Comparison of ENCODE assay signal across 33 cellular contexts in genomic region chr9:134239130-134239888, GRCh38.
"Had no signal": no experiment of that assay in that cellular context is flagged by ENCODE, and none has a peak within 500 bp of the region (broad histone marks: within the 10 kb centered on the region; RNA-seq: fewer than 3 reads in every experiment).

No MANE protein-coding gene starts in this region.

- H3K4me1 ChIP-seq: SJCRH30 had no signal

- ATAC-seq: activated CD8-positive, alpha-beta memory T cell treated with anti-CD3 and anti-CD28 coated beads, Interleukin-2, amount 10 ng/mL, durations not matched to agents 7 days and 5 days had no signal

- H3K36me3 ChIP-seq: ascending aorta, cardiac muscle cell, MG63, SJCRH30, WERI-Rb-1 had no signal

- H3K4me3 ChIP-seq: ascending aorta, cardiac muscle cell, MG63, SJCRH30, SK-N-MC had no signal

- H3K9me3 ChIP-seq: ascending aorta, MG63, SJCRH30 had no signal

- DNase-seq: activated CD4-positive, alpha-beta memory T cell treated with anti-CD3 and anti-CD28 coated beads, Interleukin-2, amount 10 ng/mL, durations not matched to agents 7 days and 5 days; activated CD4-positive, alpha-beta T cell treated with anti-CD3 and anti-CD28 coated beads for 1 hour; activated CD4-positive, alpha-beta T cell treated with anti-CD3 and anti-CD28 coated beads for 48 hours; activated CD4-positive, CD25-positive, alpha-beta regulatory T cell; activated CD8-positive, alpha-beta memory T cell treated with anti-CD3 and anti-CD28 coated beads for 24 hours; activated CD8-positive, alpha-beta memory T cell treated with anti-CD3 and anti-CD28 coated beads, Interleukin-2, amount 10 ng/mL, durations not matched to agents 7 days and 5 days; activated CD8-positive, alpha-beta memory T cell treated with anti-CD3 and anti-CD28 coated beads, Interleukin-2, amount 50 U/mL, for 48 hours; activated effector memory CD4-positive, alpha-beta T cell treated with Interleukin-2 at 50 U/mL for 16 hours; activated naive CD4-positive, alpha-beta T cell treated with anti-CD3 and anti-CD28 coated beads, Interleukin-2, amount 50 U/mL, for 16 hours; activated naive CD8-positive, alpha-beta T cell treated with anti-CD3 and anti-CD28 coated beads, Interleukin-2, amount 10 ng/mL, durations not matched to agents 7 days and 5 days; activated T-cell treated with anti-CD3 and anti-CD28 coated beads, Interleukin-2, amount 50 U/mL, for 48 hours; amygdala; Kasumi-1; KG1; MG63; NCI-H1048; NCI-H1105 treated with DMSO at 0.1 percent for 48 hours; NCI-H1436; NCI-H1694; NCI-H1930; NCI-H2107; NCI-H510A; NCI-H526; NCI-H748 treated with DMSO at 0.1 percent for 48 hours; NK-92 treated with Interleukin-12 subunit alpha and Interleukin-12 subunit beta, amount 100 ng/mL, for 24 hours; OCI-M1; SHP77; SJCRH30; T1000; WERI-Rb-1 had no signal

- H3K27ac ChIP-seq: ascending aorta, cardiac muscle cell, SJCRH30, SK-N-MC, WERI-Rb-1 had no signal

- H3K27me3 ChIP-seq: ascending aorta, cardiac muscle cell had no signal
